8 cellular contexts compared by ENCODE assay signal in the genomic region with DNA sequence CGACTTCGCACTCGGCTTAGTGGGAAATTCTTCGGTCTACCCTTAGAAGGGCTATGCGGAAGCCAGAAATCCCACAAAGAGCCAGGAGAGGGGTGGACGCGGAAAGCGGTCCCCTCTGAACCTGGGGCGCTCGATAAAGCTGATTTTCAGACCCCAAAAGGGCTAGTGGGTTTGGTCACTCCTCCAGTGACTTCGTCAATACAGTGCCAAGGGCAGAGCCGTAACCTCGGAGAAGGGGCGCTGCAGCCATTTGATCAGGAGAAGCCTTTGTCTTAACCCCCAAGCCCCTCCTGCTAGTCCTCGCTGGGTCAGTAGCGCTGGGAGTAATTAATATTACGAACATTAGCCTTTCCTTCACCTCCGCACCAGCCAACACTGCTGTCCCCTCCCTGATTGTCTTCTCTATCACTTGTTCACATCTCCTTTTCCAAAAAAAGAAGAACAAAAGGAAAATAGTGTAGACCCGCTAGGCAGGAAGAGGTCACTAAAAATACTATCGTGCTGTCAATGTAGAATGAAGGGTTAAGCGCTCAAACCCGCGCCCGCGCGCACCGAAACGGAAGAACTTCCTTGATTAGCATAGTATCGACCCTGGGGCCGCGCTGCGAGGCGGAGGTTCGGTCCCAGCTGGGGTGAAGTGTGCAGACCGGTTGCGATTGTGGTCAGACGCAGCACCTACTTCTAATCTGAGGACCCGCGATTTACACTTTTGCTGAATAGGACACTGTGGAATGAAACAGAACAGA.
A peak's percentile ranks its signal among the peaks of the same experiment; 100 is the strongest.
DNase-seq lines count a peak whose midpoint lies in the region; FAIRE-seq lines count a peak whose summit lies in the region.

No MANE protein-coding gene starts in this region.

- no peak overlapping the region for H2AK5ac ChIP-seq in mesendoderm (ENCODE audit: low read length)

- H4K8ac ChIP-seq in mesendoderm (ENCODE audit: low read depth, low read length), result no peak overlapping the region

- H3K56ac ChIP-seq in mesendoderm (ENCODE audit: low read length), result no peak overlapping the region

- no peak overlapping the region for H3K18ac ChIP-seq in mesendoderm (ENCODE audit: low read length)

- CTCF ChIA-PET in activated CD4-positive, alpha-beta memory T cell treated with anti-CD3 and anti-CD28 coated beads, Interleukin-2, amount 10 ng/mL, durations not matched to agents 7 days and 5 days (lab: Charles Lee), result no interaction called here

- no peak overlapping the region for H3K4ac ChIP-seq in mesendoderm (ENCODE audit: low read depth, low read length)

- peak overlapping the region; percentile 12 for H3K27ac ChIP-seq in effector memory CD4-positive, alpha-beta T cell (ENCODE audit: insufficient read depth, low read length, poor library complexity, severe bottlenecking)
- no peak overlapping the region for H3K27ac ChIP-seq in mesendoderm (ENCODE audit: low read depth, low read length)

- H4K5ac ChIP-seq in mesendoderm (ENCODE audit: low read length), result no peak overlapping the region

- H3K9ac ChIP-seq in mesendoderm (ENCODE audit: low read length), result no peak overlapping the region

- no peak overlapping the region for H2BK15ac ChIP-seq in mesendoderm (replicated peaks; ENCODE audit: low read depth)

- H3K36me3 ChIP-seq in H7 (replicated peaks; ENCODE audit: control insufficient read depth, insufficient read depth, low read length) (no peaks in the 10 kb centered on the region), mesendoderm (ENCODE audit: control insufficient read depth, insufficient read depth, low read length) (no peaks in the 10 kb centered on the region)
- H3K36me3 ChIP-seq in effector memory CD4-positive, alpha-beta T cell (ENCODE audit: control insufficient read depth, insufficient read depth, low read length), result no peaks in the 10 kb centered on the region

- H3K4me2 ChIP-seq in mesendoderm (ENCODE audit: low read length), result peak overlapping the region; percentile 88

- no peak overlapping the region for H2BK120ac ChIP-seq in mesendoderm (ENCODE audit: low read depth, low read length)

- H3K23ac ChIP-seq in mesendoderm (ENCODE audit: low read length), result no peak overlapping the region

- POLR2A ChIA-PET in activated CD4-positive, alpha-beta memory T cell treated with anti-CD3 and anti-CD28 coated beads, Interleukin-2, amount 10 ng/mL, durations not matched to agents 7 days and 5 days (lab: Charles Lee), result interaction anchor here (0.7 to 1.0 kb wide), 3 partner anchors 52 to 366 kb away, joined by 3 to 5 read pairs (median 4); partner anchors contain the start of gene ZNF24

- H3K36me3 Mint-ChIP-seq in activated CD4-positive, alpha-beta memory T cell treated with anti-CD3 and anti-CD28 coated beads, Interleukin-2, amount 10 ng/mL, durations not matched to agents 7 days and 5 days (ENCODE audit: low read depth), result no peaks in the 10 kb centered on the region

- DNase-seq in DMS53 treated with DMSO at 0.1 percent for 48 hours (lab: John Stamatoyannopoulos, UW; ENCODE audit: unreplicated experiment) (peak; percentile 51), H7 (peak; percentile 25), NCI-H2029 (lab: John Stamatoyannopoulos, UW) (peak; percentile 50), mesendoderm (peak; percentile 73), urothelium cell line (ENCODE audit: low spot score) (no peak)
- peak; percentile 56 for DNase-seq in activated CD4-positive, alpha-beta memory T cell treated with anti-CD3 and anti-CD28 coated beads, Interleukin-2, amount 10 ng/mL, durations not matched to agents 7 days and 5 days
- DNase-seq in effector memory CD4-positive, alpha-beta T cell, result no peak
- DNase-seq in stimulated activated CD8-positive, alpha-beta memory T cell treated with anti-CD3 and anti-CD28 coated beads, Interleukin-2, amount 100 ng/mL, for 48 hours (ENCODE audit: low read depth in 2 of 2), result peak; percentile 48 to 57

- FAIRE-seq in urothelium cell line (lab: Jason Lieb, UNC), result no peak

- no peaks in the 10 kb centered on the region for H3K79me1 ChIP-seq in mesendoderm (ENCODE audit: low read length)

- peaks cover 56% of the 10 kb centered on the region for H3K27me3 ChIP-seq in H7 (ENCODE audit: control insufficient read depth, insufficient read depth, low read length)
- H3K27me3 ChIP-seq in effector memory CD4-positive, alpha-beta T cell (replicated peaks; ENCODE audit: control insufficient read depth, insufficient read depth, low read length, poor library complexity, severe bottlenecking), result no peaks in the 10 kb centered on the region
- peaks cover 3% of the 10 kb centered on the region for H3K27me3 ChIP-seq in mesendoderm (ENCODE audit: insufficient read depth, low read length, poor library complexity)

- H3K4me3 ChIP-seq in H7 (ENCODE audit: insufficient read depth, low read depth, low read length) (peak overlapping the region; percentile 69), mesendoderm (ENCODE audit: low read length) (peak overlapping the region; percentile 24)
- H3K4me3 ChIP-seq in effector memory CD4-positive, alpha-beta T cell (ENCODE audit: insufficient read depth, low read depth, low read length, poor library complexity, severe bottlenecking), result peak overlapping the region; percentile 90

- H3K9me3 ChIP-seq in effector memory CD4-positive, alpha-beta T cell (ENCODE audit: control insufficient read depth, low read length), result no peaks in the 10 kb centered on the region

- no peak overlapping the region for H2BK5ac ChIP-seq in mesendoderm (ENCODE audit: low read length)

- WGBS in mesendoderm (ENCODE audit: extremely low coverage, insufficient coverage, low lambda C conversion rate), result no CpG with 5 or more reads among the region's 39 CpGs

- peaks cover 13% of the 10 kb centered on the region for H3K4me1 ChIP-seq in effector memory CD4-positive, alpha-beta T cell (ENCODE audit: control insufficient read depth, insufficient read depth, low read length, poor library complexity, severe bottlenecking)
- H3K4me1 ChIP-seq in mesendoderm (ENCODE audit: control insufficient read depth, low read depth, low read length), result peaks cover 2% of the 10 kb centered on the region

- peaks cover 24% of the 10 kb centered on the region for H3K4me1 Mint-ChIP-seq in activated CD4-positive, alpha-beta memory T cell treated with anti-CD3 and anti-CD28 coated beads, Interleukin-2, amount 10 ng/mL, durations not matched to agents 7 days and 5 days

- H3K27me3 Mint-ChIP-seq in activated CD4-positive, alpha-beta memory T cell treated with anti-CD3 and anti-CD28 coated beads, Interleukin-2, amount 10 ng/mL, durations not matched to agents 7 days and 5 days, result peaks cover 46% of the 10 kb centered on the region

- no peaks in the 10 kb centered on the region for H3K9me3 Mint-ChIP-seq in activated CD4-positive, alpha-beta memory T cell treated with anti-CD3 and anti-CD28 coated beads, Interleukin-2, amount 10 ng/mL, durations not matched to agents 7 days and 5 days

- peak overlapping the region; percentile 76 for H3K4me3 Mint-ChIP-seq in activated CD4-positive, alpha-beta memory T cell treated with anti-CD3 and anti-CD28 coated beads, Interleukin-2, amount 10 ng/mL, durations not matched to agents 7 days and 5 days

- no peaks in the 10 kb centered on the region for H3K79me2 ChIP-seq in mesendoderm (ENCODE audit: control insufficient read depth, insufficient read depth, low read length)

- H3K27ac Mint-ChIP-seq in activated CD4-positive, alpha-beta memory T cell treated with anti-CD3 and anti-CD28 coated beads, Interleukin-2, amount 10 ng/mL, durations not matched to agents 7 days and 5 days, result no peak overlapping the region

Comparison
In these comparisons a context has a peak if more than half of its experiments do, and no peak if none do; other contexts are left out.
1. DNase-seq: peak in DMS53 treated with DMSO at 0.1 percent for 48 hours (single experiment), H7 (single experiment), NCI-H2029 (single experiment), activated CD4-positive, alpha-beta memory T cell treated with anti-CD3 and anti-CD28 coated beads, Interleukin-2, amount 10 ng/mL, durations not matched to agents 7 days and 5 days (single experiment), mesendoderm (single experiment) and stimulated activated CD8-positive, alpha-beta memory T cell treated with anti-CD3 and anti-CD28 coated beads, Interleukin-2, amount 100 ng/mL, for 48 hours (2 of 2); none in effector memory CD4-positive, alpha-beta T cell (0 of 3) and urothelium cell line (single experiment).
2. H3K4me3 ChIP-seq: peak in every context shown above with its lines; median percentile 90 in effector memory CD4-positive, alpha-beta T cell; 69 in H7; 24 in mesendoderm.